ENCODE assay signal across 18 cellular contexts in genomic region chr4:1363540-1363939, GRCh38. TPM values are rescaled to one million over a fixed set of nuclear protein-coding genes. Genes with fewer than 3 reads are reported as not detected.
DNase-seq lines count a peak whose midpoint lies in the region; ATAC-seq lines count a peak whose summit lies in the region.
"Had no signal": no experiment of that assay in that cellular context is flagged by ENCODE, and none has a peak within 500 bp of the region (broad histone marks: within the 10 kb centered on the region; RNA-seq: fewer than 3 reads in every experiment).

No MANE protein-coding gene starts in this region.

- H3K4me1 Mint-ChIP-seq in activated T-cell treated with anti-CD3 and anti-CD28 coated beads, Interleukin-2, amount 50 U/mL, for 4 hours (ENCODE audit: low read depth), result no peaks in the 10 kb centered on the region
- H3K4me1 Mint-ChIP-seq: CD14-positive monocyte had no signal

- H3K4me3 Mint-ChIP-seq in activated T-cell treated with anti-CD3 and anti-CD28 coated beads, Interleukin-2, amount 50 U/mL, for 4 hours, result no peak overlapping the region
- H3K4me3 Mint-ChIP-seq: CD14-positive monocyte; CD8-positive, alpha-beta T cell had no signal

- no peak for ATAC-seq in activated T-cell treated with anti-CD3 and anti-CD28 coated beads, Interleukin-2, amount 50 U/mL, for 4 hours
- ATAC-seq: CD8-positive, alpha-beta T cell had no signal

- no peaks in the 10 kb centered on the region for H3K27me3 Mint-ChIP-seq in activated T-cell treated with anti-CD3 and anti-CD28 coated beads, Interleukin-2, amount 50 U/mL, for 4 hours (ENCODE audit: low read depth)

- DNase-seq in NCI-H748 (lab: John Stamatoyannopoulos, UW; ENCODE audit: unreplicated experiment) (peak; percentile 33), NCI-H748 treated with DMSO at 0.1 percent for 48 hours (lab: John Stamatoyannopoulos, UW) (no peak), NCI-H2227 treated with DMSO at 0.1 percent for 48 hours (lab: John Stamatoyannopoulos, UW) (peak; percentile 78), SK-N-DZ (ENCODE audit: low spot score) (peak; percentile 17), CD1c-positive myeloid dendritic cell (ENCODE audit: extremely low spot score) (no peak)
- no peak for DNase-seq in activated T-cell treated with anti-CD3 and anti-CD28 coated beads, Interleukin-2, amount 50 U/mL, for 4 hours
- no peak for DNase-seq in stimulated activated CD4-positive, alpha-beta T cell treated with anti-CD3 and anti-CD28 coated beads, Interleukin-2, amount 100 ng/mL, for 24 hours
- DNase-seq: 8988T; Calu3; CD8-positive, alpha-beta T cell; DMS79 treated with DMSO at 0.1 percent for 48 hours; GF-D8; HCEC 1CT had no signal

- peaks cover 4% of the 10 kb centered on the region for H3K36me3 Mint-ChIP-seq in activated T-cell treated with anti-CD3 and anti-CD28 coated beads, Interleukin-2, amount 50 U/mL, for 4 hours (ENCODE audit: insufficient read depth)

- H3K9me3 Mint-ChIP-seq in activated T-cell treated with anti-CD3 and anti-CD28 coated beads, Interleukin-2, amount 50 U/mL, for 4 hours, result no peaks in the 10 kb centered on the region
- H3K9me3 Mint-ChIP-seq: CD14-positive monocyte; CD8-positive, alpha-beta T cell had no signal

RNA-seq across cellular contexts. Expression of gene UVSSA, which starts 16.5 kb away (rescaled TPM):
- polyA plus RNA-seq in SK-N-DZ (2014; cell fraction: cytosol; rRNA removed), result 2.6 and 3.3 TPM in 2 replicates
- 30.7 and 37.5 TPM in 2 replicates for polyA plus RNA-seq in SK-N-DZ (2014; cell fraction: nucleus; rRNA removed)
- total RNA-seq in activated T-cell treated with anti-CD3 and anti-CD28 coated beads, Interleukin-2, amount 50 U/mL, for 4 hours, result 10 to 100 TPM; 17.2 to 20.5 (median 18.9) TPM

RNA-seq across cellular contexts. Expression of gene NKX1-1, which starts 42.7 kb away (rescaled TPM):
- not detected in 2 replicates for polyA plus RNA-seq in SK-N-DZ (2014; cell fraction: cytosol; rRNA removed)
- polyA plus RNA-seq in SK-N-DZ (2014; cell fraction: nucleus; rRNA removed), result not detected in 2 replicates
- total RNA-seq in activated T-cell treated with anti-CD3 and anti-CD28 coated beads, Interleukin-2, amount 50 U/mL, for 4 hours, result not detected
- total RNA-seq: A673; Calu3; CD8-positive, alpha-beta T cell; H4; HT-29 had no signal
- polyA plus RNA-seq: AG04450, CD14-positive monocyte had no signal

Comparison
In these comparisons a context has a peak if more than half of its experiments do, and no peak if none do; other contexts are left out.
1. DNase-seq: peak in NCI-H748 (single experiment), NCI-H2227 treated with DMSO at 0.1 percent for 48 hours (single experiment) and SK-N-DZ (single experiment); none in NCI-H748 treated with DMSO at 0.1 percent for 48 hours (single experiment), CD1c-positive myeloid dendritic cell (single experiment), activated T-cell treated with anti-CD3 and anti-CD28 coated beads, Interleukin-2, amount 50 U/mL, for 4 hours (single experiment) and stimulated activated CD4-positive, alpha-beta T cell treated with anti-CD3 and anti-CD28 coated beads, Interleukin-2, amount 100 ng/mL, for 24 hours (0 of 2).